Comparison of ENCODE assay signal across 25 cellular contexts in the genomic region with DNA sequence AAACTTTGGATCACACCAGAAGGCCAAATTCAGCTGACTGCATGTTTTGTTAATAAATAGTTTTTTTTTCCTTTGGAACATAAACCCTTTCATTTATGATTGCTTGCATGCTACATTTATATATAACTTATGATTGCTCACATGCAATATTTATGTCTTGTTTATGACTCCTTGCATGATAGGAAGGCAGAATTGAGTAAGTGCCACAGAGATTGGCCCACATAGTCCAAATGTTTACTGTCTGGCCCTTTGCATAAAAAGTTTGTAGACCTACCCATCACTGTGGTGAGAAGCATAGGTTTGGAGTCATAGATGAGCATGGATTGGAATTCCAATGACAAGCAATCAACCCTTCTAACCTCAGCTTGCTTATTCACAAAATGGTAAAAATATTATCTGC.
"Had no signal": no experiment of that assay in that cellular context is flagged by ENCODE, and none has a peak within 500 bp of the region (broad histone marks: within the 10 kb centered on the region; RNA-seq: fewer than 3 reads in every experiment).

No MANE protein-coding gene starts in this region.

- H3K9me3 Mint-ChIP-seq: naive thymus-derived CD8-positive, alpha-beta T cell; nephron progenitor cell; stimulated activated memory B cell treated with anti-CD40 and anti-IgM and Interleukin-4, amounts not matched to agents 10 μg/mL and 1 μg/mL and 100 μg/mL, for 72 hours had no signal

- H3K4me1 ChIP-seq: testis had no signal

- H3K4me3 Mint-ChIP-seq: naive thymus-derived CD8-positive, alpha-beta T cell; nephron progenitor cell; stimulated activated memory B cell treated with anti-CD40 and anti-IgM and Interleukin-4, amounts not matched to agents 10 μg/mL and 1 μg/mL and 100 μg/mL, for 72 hours had no signal

- ATAC-seq: esophagus mucosa; gastrocnemius medialis; left lung; naive thymus-derived CD8-positive, alpha-beta T cell; psoas muscle; right cardiac atrium; stimulated activated memory B cell treated with anti-CD40 and anti-IgM and Interleukin-4, amounts not matched to agents 10 μg/mL and 1 μg/mL and 100 μg/mL, for 72 hours; stimulated activated naive CD8-positive, alpha-beta T cell treated with anti-CD3 and anti-CD28 coated beads, Interleukin-15, Interleukin-2, amounts not matched to agents 100 U/mL and 50 U/mL, for 24 hours had no signal

- H3K36me3 ChIP-seq: gastrocnemius medialis, ovary had no signal

- DNase-seq: dorsolateral prefrontal cortex; effector CD4-positive, alpha-beta T cell; gastrocnemius medialis; head of caudate nucleus; left lung; mesendoderm; midbrain; naive thymus-derived CD8-positive, alpha-beta T cell; nephron progenitor cell; occipital lobe; ovary; posterior cingulate gyrus; psoas muscle; right cardiac atrium; spleen; stimulated activated CD4-positive, alpha-beta T cell treated with anti-CD3 and anti-CD28 coated beads, Interleukin-4, amount 100 ng/mL, for 4 hours; stimulated activated naive CD8-positive, alpha-beta T cell treated with anti-CD3 and anti-CD28 coated beads, Interleukin-15, Interleukin-2, amounts not matched to agents 100 U/mL and 50 U/mL, for 24 hours; substantia nigra; testis; upper lobe of left lung had no signal

- H3K27me3 Mint-ChIP-seq: naive thymus-derived CD8-positive, alpha-beta T cell; stimulated activated memory B cell treated with anti-CD40 and anti-IgM and Interleukin-4, amounts not matched to agents 10 μg/mL and 1 μg/mL and 100 μg/mL, for 72 hours had no signal

- H3K27ac Mint-ChIP-seq: naive thymus-derived CD8-positive, alpha-beta T cell had no signal

- H3K9me3 ChIP-seq: gastrocnemius medialis, left lung, ovary, psoas muscle, spleen, testis, tibial nerve, upper lobe of left lung had no signal

- H3K4me3 ChIP-seq: dorsolateral prefrontal cortex, gastrocnemius medialis, left lung, ovary, psoas muscle, skin epidermis, spleen, testis, tibial nerve, upper lobe of left lung had no signal

- H3K27ac ChIP-seq: dorsolateral prefrontal cortex, epithelial cell of prostate, gastrocnemius medialis, left lung, ovary, psoas muscle, skin epidermis, spleen, testis, tibial nerve, upper lobe of left lung had no signal

- H3K27me3 ChIP-seq: dorsolateral prefrontal cortex, gastrocnemius medialis, left lung, ovary, spleen, testis, tibial nerve, upper lobe of left lung had no signal
